8 cellular contexts compared by ENCODE assay signal in the genomic region with DNA sequence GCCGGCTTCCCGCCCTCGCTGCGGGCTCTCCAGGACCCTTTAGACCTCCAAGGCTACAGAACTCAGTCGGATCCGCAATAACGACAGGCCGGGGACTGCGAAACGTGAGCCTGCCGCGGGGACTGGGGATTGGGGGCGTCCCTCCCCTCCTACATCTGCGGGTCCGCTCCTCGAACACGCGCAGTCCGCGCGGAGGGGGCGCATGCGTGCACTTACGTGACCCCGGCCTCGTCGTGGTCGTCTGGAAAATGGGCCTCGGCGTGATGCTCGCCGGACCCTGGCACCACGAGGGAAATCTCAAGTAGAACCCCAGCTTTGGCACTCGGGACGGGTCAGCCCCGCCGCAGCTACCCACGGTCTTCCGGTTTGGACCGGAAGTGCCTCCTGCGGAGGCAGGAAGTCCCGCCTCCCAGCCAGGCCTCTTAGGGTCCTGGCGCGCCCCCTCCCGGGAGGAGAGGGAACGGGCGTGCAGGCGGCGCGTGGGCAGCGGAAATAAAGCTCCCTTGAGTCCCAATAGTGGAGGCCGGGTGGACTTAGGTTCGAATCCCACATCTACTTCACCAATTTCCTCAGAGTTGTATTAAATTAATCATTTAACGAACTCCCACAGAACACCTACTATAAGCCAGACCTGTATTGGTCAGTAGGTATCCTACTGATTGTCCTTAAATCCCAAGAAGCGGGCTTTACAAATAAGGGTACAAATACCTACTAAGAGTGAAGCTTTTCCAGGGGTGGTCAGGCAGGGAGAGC.
DNase-seq lines count a peak whose midpoint lies in the region; ATAC-seq and TF ChIP-seq lines count a peak whose summit lies in the region.

Gene TAF1C (minus strand): TSS at position 373 of the 753 bp plus-strand sequence. CDS start 2,069 bp downstream, outside the sequence.

- in situ Hi-C loops in GM18951 (cut with MboI; ENCODE audit: low sequenced_read_pairs, unreplicated experiment) = loop anchor here (25.0 kb wide), 1 partner anchor 225 kb away; the partner anchor contains the start of genes NECAB2 and OSGIN1

- peak; percentile 96 for ATAC-seq in HG03196 (IDR thresholded peaks at IDR 0.05; ENCODE audit: unreplicated experiment)
- ATAC-seq in central memory CD8-positive, alpha-beta T cell (replicated peaks; ENCODE audit: extremely low read depth, poor library complexity, severe bottlenecking) = peak; percentile 92

- TF ChIP-seq CTCF in AG09319 (IDR thresholded peaks at IDR 0.05; ENCODE audit: low read depth, low read length) = peak; percentile 93

- no peaks in the 10 kb centered on the region for H3K27me3 Mint-ChIP-seq in central memory CD8-positive, alpha-beta T cell

- peak within 1 kb of the TSS; percentile 92 for H3K4me3 Mint-ChIP-seq in central memory CD8-positive, alpha-beta T cell

- DNase-seq in AG09319 (ENCODE audit: extremely low read depth, low read depth) (peak; percentile 90), NCI-H446 (lab: John Stamatoyannopoulos, UW) (peak; percentile 67 to 92), islet precursor cell (peak; percentile 93)
- peak; percentile 79 for DNase-seq in activated CD4-positive, CD25-positive, alpha-beta regulatory T cell treated with anti-CD3 and anti-CD28 coated beads, Interleukin-2, amount 50 U/mL, for 16 hours (ENCODE audit: low read depth, low spot score)
- DNase-seq in central memory CD8-positive, alpha-beta T cell (ENCODE audit: low spot score in 2 of 2) = peak; percentile 83 to 87
- peak; percentile 87 to 91 (median 87) for DNase-seq in stimulated activated CD4-positive, alpha-beta T cell treated with anti-CD3 and anti-CD28 coated beads, Interleukin-12 subunit alpha, Interleukin-12 subunit beta, amount 100 ng/mL, for 48 hours (ENCODE audit: low read depth in 2 of 3, low spot score in 1 of 3)

- H3K36me3 Mint-ChIP-seq in central memory CD8-positive, alpha-beta T cell (ENCODE audit: insufficient read depth) = peaks cover 10% of the 10 kb centered on the region

- peak; percentile 88 for TF ChIP-seq POLR2A in GM18951 (IDR thresholded peaks at IDR 0.05; ENCODE audit: extremely low read depth, insufficient read depth, insufficient read length)

- peak within 1 kb of the TSS; percentile 73 for H3K27ac Mint-ChIP-seq in central memory CD8-positive, alpha-beta T cell (ENCODE audit: low read depth)

- H3K4me1 Mint-ChIP-seq in central memory CD8-positive, alpha-beta T cell = peaks cover 19% of the 10 kb centered on the region

- H3K9me3 Mint-ChIP-seq in central memory CD8-positive, alpha-beta T cell = no peaks in the 10 kb centered on the region

Comparison
In these comparisons a context has a peak if more than half of its experiments do, and no peak if none do; other contexts are left out.
1. Peak in every context shown above with its lines: DNase-seq and ATAC-seq.